ENCODE assay signal across 12 cellular contexts in the genomic region with DNA sequence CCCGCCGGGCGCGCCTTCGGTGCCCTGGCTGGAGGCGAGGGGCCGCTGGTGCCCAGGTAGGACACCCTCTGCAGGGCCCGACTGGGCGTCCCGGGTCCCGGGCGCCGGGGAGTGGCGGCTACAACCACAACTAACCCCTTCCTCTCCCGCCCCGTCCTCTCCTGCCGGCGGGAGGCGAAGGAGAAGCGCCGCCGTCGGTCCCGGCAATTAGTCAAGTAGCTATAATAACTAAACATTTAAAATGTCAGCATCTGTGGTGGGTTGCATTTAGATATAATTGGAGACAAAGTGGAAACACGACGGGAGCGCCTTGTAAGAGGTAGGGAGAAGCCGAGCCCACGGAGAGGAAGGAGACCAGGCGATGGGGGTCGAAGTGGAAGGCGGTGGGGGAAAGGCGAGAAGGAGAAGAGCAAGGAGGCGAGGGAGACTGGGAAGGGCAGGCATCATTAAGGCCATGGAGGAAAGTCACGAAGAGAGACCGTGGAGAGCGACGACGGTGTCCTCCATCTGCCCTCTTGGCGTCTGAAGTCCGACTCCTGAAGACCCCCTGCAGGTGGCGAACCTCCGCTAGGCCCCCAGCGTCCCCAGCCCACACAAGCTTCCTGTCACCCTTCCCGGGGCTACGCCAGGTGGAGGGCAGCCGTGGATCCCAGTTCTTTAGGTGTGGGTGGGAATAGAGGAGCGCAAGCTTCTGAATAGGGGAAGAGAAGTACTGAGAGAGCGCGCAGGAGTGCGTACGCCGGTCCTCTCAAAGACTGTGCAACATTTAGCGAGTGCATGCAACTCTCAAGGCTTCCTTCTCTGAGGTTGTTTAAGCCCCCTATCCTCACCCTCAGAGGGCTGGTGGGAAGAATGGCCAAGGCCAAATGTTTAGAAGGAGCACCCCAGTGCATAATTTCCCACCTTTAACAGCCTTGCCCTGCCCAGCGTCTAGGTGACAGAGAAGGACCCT. TPM values are rescaled to one million over a fixed set of nuclear protein-coding genes. Genes with fewer than 3 reads are reported as not detected.
DNase-seq lines count a peak whose midpoint lies in the region; ATAC-seq, FAIRE-seq and TF ChIP-seq lines count a peak whose summit lies in the region.
"Had no signal": no experiment of that assay in that cellular context is flagged by ENCODE, and none has a peak within 500 bp of the region (broad histone marks: within the 10 kb centered on the region; RNA-seq: fewer than 3 reads in every experiment).

No MANE protein-coding gene starts in this region.

- no peak for DNase-seq in activated naive CD8-positive, alpha-beta T cell treated with anti-CD3 and anti-CD28 coated beads, Interleukin-2, amount 50 U/mL, for 24 hours
- DNase-seq in activated naive CD8-positive, alpha-beta T cell treated with anti-CD3 and anti-CD28 coated beads for 36 hours = no peak
- DNase-seq in immature natural killer cell (no peak), upper lobe of right lung (no peak), GM12892 (ENCODE audit: insufficient read length) (no peak)
- DNase-seq in activated naive CD4-positive, alpha-beta T cell treated with Interleukin-2 at 50 U/mL for 16 hours = no peak
- DNase-seq: cortex of kidney, mucosa of descending colon, NCI-H2081 treated with DMSO at 0.1 percent for 48 hours had no signal

- H3K4me1 Mint-ChIP-seq in activated naive CD8-positive, alpha-beta T cell (ENCODE audit: low read depth) = peaks cover 22% of the 10 kb centered on the region
- H3K4me1 Mint-ChIP-seq in activated naive CD8-positive, alpha-beta T cell treated with anti-CD3 and anti-CD28 coated beads, Interleukin-2, amount 50 U/mL, for 24 hours = peaks cover 26% of the 10 kb centered on the region
- peaks cover 24% of the 10 kb centered on the region for H3K4me1 Mint-ChIP-seq in activated naive CD8-positive, alpha-beta T cell treated with anti-CD3 and anti-CD28 coated beads for 36 hours
- H3K4me1 Mint-ChIP-seq in immature natural killer cell = peaks cover 12 to 13% of the 10 kb centered on the region in 2 donors

- peaks cover 51% of the 10 kb centered on the region for H3K27me3 Mint-ChIP-seq in activated naive CD8-positive, alpha-beta T cell
- peaks cover 72% of the 10 kb centered on the region for H3K27me3 Mint-ChIP-seq in activated naive CD8-positive, alpha-beta T cell treated with anti-CD3 and anti-CD28 coated beads, Interleukin-2, amount 50 U/mL, for 24 hours
- H3K27me3 Mint-ChIP-seq in activated naive CD8-positive, alpha-beta T cell treated with anti-CD3 and anti-CD28 coated beads for 36 hours = peaks cover 75% of the 10 kb centered on the region
- H3K27me3 Mint-ChIP-seq in immature natural killer cell (ENCODE audit: low read depth in 3 of 3) = peaks cover 15 to 39% (median 15%) of the 10 kb centered on the region in 3 donors

- no peak overlapping the region for H3K27ac ChIP-seq in upper lobe of right lung
- H3K27ac ChIP-seq: VCaP had no signal

- no peak overlapping the region for H3K27ac Mint-ChIP-seq in activated naive CD8-positive, alpha-beta T cell
- no peak overlapping the region for H3K27ac Mint-ChIP-seq in activated naive CD8-positive, alpha-beta T cell treated with anti-CD3 and anti-CD28 coated beads, Interleukin-2, amount 50 U/mL, for 24 hours
- H3K27ac Mint-ChIP-seq in activated naive CD8-positive, alpha-beta T cell treated with anti-CD3 and anti-CD28 coated beads for 36 hours = no peak overlapping the region
- peak overlapping the region in 2 of 6 donors; percentile 28 to 29 for H3K27ac Mint-ChIP-seq in immature natural killer cell

- intact Hi-C loops in upper lobe of right lung (cut with DNase I) = no loop called here

- peaks cover 3% of the 10 kb centered on the region for H3K36me3 Mint-ChIP-seq in activated naive CD8-positive, alpha-beta T cell
- H3K36me3 Mint-ChIP-seq in activated naive CD8-positive, alpha-beta T cell treated with anti-CD3 and anti-CD28 coated beads, Interleukin-2, amount 50 U/mL, for 24 hours (ENCODE audit: low read depth) = no peaks in the 10 kb centered on the region
- peaks cover 6% of the 10 kb centered on the region for H3K36me3 Mint-ChIP-seq in activated naive CD8-positive, alpha-beta T cell treated with anti-CD3 and anti-CD28 coated beads for 36 hours
- peaks cover 0 to 11% (median 0%) of the 10 kb centered on the region in 3 donors for H3K36me3 Mint-ChIP-seq in immature natural killer cell

- TF ChIP-seq CTCF in upper lobe of right lung (IDR thresholded peaks at IDR 0.05) = no peak

- peaks cover 8% of the 10 kb centered on the region for H3K9me3 Mint-ChIP-seq in activated naive CD8-positive, alpha-beta T cell (ENCODE audit: low read depth)
- H3K9me3 Mint-ChIP-seq in activated naive CD8-positive, alpha-beta T cell treated with anti-CD3 and anti-CD28 coated beads, Interleukin-2, amount 50 U/mL, for 24 hours = peaks cover 8% of the 10 kb centered on the region
- H3K9me3 Mint-ChIP-seq in activated naive CD8-positive, alpha-beta T cell treated with anti-CD3 and anti-CD28 coated beads for 36 hours = peaks cover 11% of the 10 kb centered on the region
- H3K9me3 Mint-ChIP-seq in immature natural killer cell = peaks cover 0 to 9% (median 0%) of the 10 kb centered on the region in 6 donors

- peaks cover 39% of the 10 kb centered on the region for H3K27me3 ChIP-seq in upper lobe of right lung

- TF ChIP-seq POLR2A in GM12892 (IDR thresholded peaks at IDR 0.05; ENCODE audit: low read depth, low read length) = no peak

- no peaks in the 10 kb centered on the region for H3K36me3 ChIP-seq in upper lobe of right lung

- peaks cover 19% of the 10 kb centered on the region for H3K4me1 ChIP-seq in upper lobe of right lung

- FAIRE-seq in GM12892 (lab: Jason Lieb, UNC) = no peak

- peak overlapping the region; percentile 74 for H3K4me3 Mint-ChIP-seq in activated naive CD8-positive, alpha-beta T cell
- H3K4me3 Mint-ChIP-seq in activated naive CD8-positive, alpha-beta T cell treated with anti-CD3 and anti-CD28 coated beads, Interleukin-2, amount 50 U/mL, for 24 hours = no peak overlapping the region
- H3K4me3 Mint-ChIP-seq in activated naive CD8-positive, alpha-beta T cell treated with anti-CD3 and anti-CD28 coated beads for 36 hours = peak overlapping the region; percentile 62
- H3K4me3 Mint-ChIP-seq in immature natural killer cell = peak overlapping the region in 3 of 5 donors; percentile 24 to 39 (median 25)

- H3K9me3 ChIP-seq in upper lobe of right lung = no peaks in the 10 kb centered on the region
- H3K9me3 ChIP-seq: mucosa of descending colon had no signal

- ATAC-seq in activated naive CD8-positive, alpha-beta T cell treated with anti-CD3 and anti-CD28 coated beads, Interleukin-2, amount 50 U/mL, for 24 hours = no peak
- no peak for ATAC-seq in upper lobe of right lung
- ATAC-seq in HG02884 (IDR thresholded peaks at IDR 0.05; ENCODE audit: unreplicated experiment) = no peak
- ATAC-seq: mucosa of descending colon had no signal

- H3K4me3 ChIP-seq in upper lobe of right lung = peak overlapping the region; percentile 46
- H3K4me3 ChIP-seq: mucosa of descending colon had no signal

RNA-seq across cellular contexts. Expression of gene CNIH3, which starts 1.6 kb away (rescaled TPM):
- 1 to 10 TPM; 1.3 to 1.4 TPM for total RNA-seq in activated naive CD8-positive, alpha-beta T cell treated with anti-CD3 and anti-CD28 coated beads for 36 hours
- 1 to 10 TPM; 1.3 to 2.0 (median 1.7) TPM for polyA plus RNA-seq in immature natural killer cell
- 4.8 TPM for total RNA-seq in upper lobe of right lung
- 4.7 TPM for polyA plus RNA-seq in GM12892 (2012; ENCODE audit: missing spikeins)
